Comparison of ENCODE assay signal across 30 cellular contexts in the genomic region with DNA sequence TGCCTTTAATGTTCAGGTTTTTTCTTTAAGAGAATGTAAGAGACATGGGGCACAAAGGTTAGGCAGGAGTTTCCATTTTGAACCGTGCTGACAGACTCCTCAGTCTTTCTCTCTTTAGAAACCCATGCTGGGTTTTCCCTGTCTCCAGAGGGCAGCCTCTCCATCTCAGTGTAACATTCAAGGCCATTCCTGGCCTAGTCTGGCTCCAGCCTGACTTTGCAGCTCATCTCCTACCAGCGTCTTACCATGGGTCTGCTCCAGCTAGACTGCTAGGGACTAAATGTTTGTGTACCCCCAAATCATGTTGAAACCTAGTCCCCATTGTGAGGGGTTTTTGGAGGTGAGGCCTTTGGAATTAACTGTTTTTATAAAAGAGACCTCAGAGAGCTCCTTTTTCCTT. TPM values are rescaled to one million over a fixed set of nuclear protein-coding genes. Genes with fewer than 3 reads are reported as not detected.
DNase-seq lines count a peak whose midpoint lies in the region; FAIRE-seq and TF ChIP-seq lines count a peak whose summit lies in the region.
"Had no signal": no experiment of that assay in that cellular context is flagged by ENCODE, and none has a peak within 500 bp of the region (broad histone marks: within the 10 kb centered on the region; RNA-seq: fewer than 3 reads in every experiment).

No MANE protein-coding gene starts in this region.

- no peak overlapping the region for H3K14ac ChIP-seq in mesenchymal stem cell (ENCODE audit: low read length in 2 of 2)

- H3K4me1 Mint-ChIP-seq in activated naive CD4-positive, alpha-beta T cell treated with anti-CD3 and anti-CD28 coated beads, Interleukin-2, amount 10 ng/mL, durations not matched to agents 7 days and 5 days: peaks cover 4% of the 10 kb centered on the region
- peaks cover 3% of the 10 kb centered on the region for H3K4me1 Mint-ChIP-seq in activated T-helper 1 cell treated with anti-CD3 and anti-CD28 coated beads, Interleukin-12 subunit alpha, Interleukin-12 subunit beta, Interleukin-2, Interleukin-4 antibody, amounts not matched to agents 30 ng/mL and 10 ng/mL and 1 ng/mL, durations not matched to agents 14 hours and 24 hours and 36 hours (ENCODE audit: low read depth)

- no peak overlapping the region for H3K9ac ChIP-seq in mesenchymal stem cell (ENCODE audit: low read length)
- H3K9ac ChIP-seq: BLaER1 had no signal

- H4K8ac ChIP-seq in mesenchymal stem cell (ENCODE audit: low read length): peak overlapping the region; percentile 19

- H3K27ac Mint-ChIP-seq in activated naive CD4-positive, alpha-beta T cell treated with anti-CD3 and anti-CD28 coated beads, Interleukin-2, amount 10 ng/mL, durations not matched to agents 7 days and 5 days: no peak overlapping the region
- no peak overlapping the region for H3K27ac Mint-ChIP-seq in activated T-helper 1 cell treated with anti-CD3 and anti-CD28 coated beads, Interleukin-12 subunit alpha, Interleukin-12 subunit beta, Interleukin-2, Interleukin-4 antibody, amounts not matched to agents 30 ng/mL and 10 ng/mL and 1 ng/mL, durations not matched to agents 14 hours and 24 hours and 36 hours
- H3K27ac Mint-ChIP-seq: activated naive CD8-positive, alpha-beta T cell treated with anti-CD3 and anti-CD28 coated beads, Interleukin-2, amount 50 U/mL, for 24 hours; natural killer cell; stimulated activated naive CD8-positive, alpha-beta T cell treated with anti-CD3 and anti-CD28 coated beads, Interleukin-15, Interleukin-2, amounts not matched to agents 100 ng/mL and 50 ng/mL, for 24 hours had no signal

- H3K9me3 ChIP-seq in WERI-Rb-1 (ENCODE audit: severe bottlenecking) (peaks cover 4% of the 10 kb centered on the region), mesenchymal stem cell (ENCODE audit: control insufficient read depth, low read length) (no peaks in the 10 kb centered on the region)
- H3K9me3 ChIP-seq: BLaER1, transverse colon had no signal

- no peak overlapping the region for H2BK15ac ChIP-seq in mesenchymal stem cell (ENCODE audit: low read depth, poor library complexity, severe bottlenecking)

- WGBS in mesenchymal stem cell: 76% methylated on average over 2 of the region's 2 CpGs

- no peak overlapping the region for H3K4me2 ChIP-seq in mesenchymal stem cell (ENCODE audit: low read length, poor library complexity, severe bottlenecking)
- H3K4me2 ChIP-seq: BLaER1 had no signal

- peaks cover 2% of the 10 kb centered on the region for H3K4me1 ChIP-seq in mesenchymal stem cell (ENCODE audit: control insufficient read depth, insufficient read depth, low read depth, low read length)
- H3K4me1 ChIP-seq: BLaER1, transverse colon had no signal

- H3K9me3 Mint-ChIP-seq in activated naive CD4-positive, alpha-beta T cell treated with anti-CD3 and anti-CD28 coated beads, Interleukin-2, amount 10 ng/mL, durations not matched to agents 7 days and 5 days: no peaks in the 10 kb centered on the region
- H3K9me3 Mint-ChIP-seq in activated T-helper 1 cell treated with anti-CD3 and anti-CD28 coated beads, Interleukin-12 subunit alpha, Interleukin-12 subunit beta, Interleukin-2, Interleukin-4 antibody, amounts not matched to agents 30 ng/mL and 10 ng/mL and 1 ng/mL, durations not matched to agents 14 hours and 24 hours and 36 hours: no peaks in the 10 kb centered on the region
- H3K9me3 Mint-ChIP-seq: activated naive CD8-positive, alpha-beta T cell treated with anti-CD3 and anti-CD28 coated beads, Interleukin-2, amount 50 U/mL, for 24 hours; natural killer cell; stimulated activated naive CD8-positive, alpha-beta T cell treated with anti-CD3 and anti-CD28 coated beads, Interleukin-15, Interleukin-2, amounts not matched to agents 100 ng/mL and 50 ng/mL, for 24 hours had no signal

- H3K27me3 ChIP-seq in WERI-Rb-1 (ENCODE audit: insufficient read depth, low read depth, severe bottlenecking) (no peaks in the 10 kb centered on the region), mesenchymal stem cell (ENCODE audit: control insufficient read depth in 1 of 2, insufficient read depth in 1 of 2, low read length in 2 of 2) (no peaks in the 10 kb centered on the region)
- H3K27me3 ChIP-seq: BLaER1, transverse colon had no signal

- H3K4me3 Mint-ChIP-seq in activated naive CD4-positive, alpha-beta T cell treated with anti-CD3 and anti-CD28 coated beads, Interleukin-2, amount 10 ng/mL, durations not matched to agents 7 days and 5 days: no peak overlapping the region
- H3K4me3 Mint-ChIP-seq in activated T-helper 1 cell treated with anti-CD3 and anti-CD28 coated beads, Interleukin-12 subunit alpha, Interleukin-12 subunit beta, Interleukin-2, Interleukin-4 antibody, amounts not matched to agents 30 ng/mL and 10 ng/mL and 1 ng/mL, durations not matched to agents 14 hours and 24 hours and 36 hours: no peak overlapping the region
- H3K4me3 Mint-ChIP-seq: activated naive CD8-positive, alpha-beta T cell treated with anti-CD3 and anti-CD28 coated beads, Interleukin-2, amount 50 U/mL, for 24 hours; natural killer cell; stimulated activated naive CD8-positive, alpha-beta T cell treated with anti-CD3 and anti-CD28 coated beads, Interleukin-15, Interleukin-2, amounts not matched to agents 100 ng/mL and 50 ng/mL, for 24 hours had no signal

- H3K36me3 Mint-ChIP-seq in activated naive CD4-positive, alpha-beta T cell treated with anti-CD3 and anti-CD28 coated beads, Interleukin-2, amount 10 ng/mL, durations not matched to agents 7 days and 5 days: no peaks in the 10 kb centered on the region
- H3K36me3 Mint-ChIP-seq in activated T-helper 1 cell treated with anti-CD3 and anti-CD28 coated beads, Interleukin-12 subunit alpha, Interleukin-12 subunit beta, Interleukin-2, Interleukin-4 antibody, amounts not matched to agents 30 ng/mL and 10 ng/mL and 1 ng/mL, durations not matched to agents 14 hours and 24 hours and 36 hours (ENCODE audit: low read depth): no peaks in the 10 kb centered on the region
- H3K36me3 Mint-ChIP-seq: natural killer cell had no signal

- no peak overlapping the region for H2AFZ ChIP-seq in mesenchymal stem cell (ENCODE audit: low read depth, low read length)

- H3K23ac ChIP-seq in mesenchymal stem cell (ENCODE audit: low read length in 2 of 2): no peak overlapping the region

- FAIRE-seq in HTR-8/SVneo (lab: Jason Lieb, UNC): no peak
- FAIRE-seq: keratinocyte had no signal

- peaks cover 8% of the 10 kb centered on the region for H3K27me3 Mint-ChIP-seq in activated naive CD4-positive, alpha-beta T cell treated with anti-CD3 and anti-CD28 coated beads, Interleukin-2, amount 10 ng/mL, durations not matched to agents 7 days and 5 days
- H3K27me3 Mint-ChIP-seq in activated T-helper 1 cell treated with anti-CD3 and anti-CD28 coated beads, Interleukin-12 subunit alpha, Interleukin-12 subunit beta, Interleukin-2, Interleukin-4 antibody, amounts not matched to agents 30 ng/mL and 10 ng/mL and 1 ng/mL, durations not matched to agents 14 hours and 24 hours and 36 hours (ENCODE audit: insufficient read depth): peaks cover 12% of the 10 kb centered on the region
- H3K27me3 Mint-ChIP-seq: stimulated activated naive CD8-positive, alpha-beta T cell treated with anti-CD3 and anti-CD28 coated beads, Interleukin-15, Interleukin-2, amounts not matched to agents 100 ng/mL and 50 ng/mL, for 24 hours had no signal

- no peak overlapping the region for H4K91ac ChIP-seq in mesenchymal stem cell (ENCODE audit: low read length)

- intact Hi-C loops in activated T-helper 1 cell treated with anti-CD3 and anti-CD28 coated beads, Interleukin-12 subunit alpha, Interleukin-12 subunit beta, Interleukin-2, Interleukin-4 antibody, amounts not matched to agents 30 ng/mL and 10 ng/mL and 1 ng/mL, durations not matched to agents 14 hours and 24 hours and 36 hours (cut with micrococcal nuclease): no loop called here

- CTCF ChIA-PET in activated naive CD4-positive, alpha-beta T cell treated with anti-CD3 and anti-CD28 coated beads, Interleukin-2, amount 10 ng/mL, durations not matched to agents 7 days and 5 days (lab: Charles Lee): interaction anchor here (1.4 kb wide), 1 partner anchor 79 kb away, joined by 3 read pairs; no protein-coding TSS in a partner anchor

- no peaks in the 10 kb centered on the region for H3K36me3 ChIP-seq in WERI-Rb-1
- H3K36me3 ChIP-seq in mesenchymal stem cell (ENCODE audit: control insufficient read depth in 1 of 2, insufficient read depth in 2 of 2, low read depth in 1 of 2, low read length in 2 of 2): no peaks in the 10 kb centered on the region
- H3K36me3 ChIP-seq: BLaER1, transverse colon had no signal

- no peaks in the 10 kb centered on the region for H3K79me1 ChIP-seq in mesenchymal stem cell (replicated peaks; ENCODE audit: low read length, poor library complexity, severe bottlenecking)

- peak overlapping the region; percentile 21 to 39 for H3K18ac ChIP-seq in mesenchymal stem cell (ENCODE audit: low read depth in 1 of 2, low read length in 2 of 2)

- no peak overlapping the region for H2BK120ac ChIP-seq in mesenchymal stem cell (ENCODE audit: low read depth, low read length)

- peak overlapping the region in 1 of 2 experiments; percentile 34 for H3K4ac ChIP-seq in mesenchymal stem cell (ENCODE audit: low read depth in 1 of 2, low read length in 2 of 2)

- H3K4me3 ChIP-seq in AG09309 (ENCODE audit: control insufficient read depth, low read depth, low read length) (no peak overlapping the region), WERI-Rb-1 (ENCODE audit: low read depth, low read length) (no peak overlapping the region), mesenchymal stem cell (ENCODE audit: insufficient read depth in 1 of 2, low read depth in 1 of 2, low read length in 2 of 2) (no peak overlapping the region)
- H3K4me3 ChIP-seq: BLaER1, skin epidermis, transverse colon had no signal

- no peak overlapping the region for H2BK12ac ChIP-seq in mesenchymal stem cell (ENCODE audit: low read length in 2 of 2)

- DNase-seq in AG09309 (ENCODE audit: low read depth): no peak
- peak; percentile 47 for DNase-seq in NCI-H2227 (lab: John Stamatoyannopoulos, UW; ENCODE audit: unreplicated experiment)
- peak; percentile 24 for DNase-seq in WERI-Rb-1
- DNase-seq in mesenchymal stem cell: no peak
- no peak for DNase-seq in activated naive CD4-positive, alpha-beta T cell treated with anti-CD3 and anti-CD28 coated beads, Interleukin-2, amount 10 ng/mL, durations not matched to agents 7 days and 5 days
- DNase-seq in activated T-helper 1 cell treated with anti-CD3 and anti-CD28 coated beads, Interleukin-12 subunit alpha, Interleukin-12 subunit beta, Interleukin-2, Interleukin-4 antibody, amounts not matched to agents 30 ng/mL and 10 ng/mL and 1 ng/mL, durations not matched to agents 14 hours and 24 hours and 36 hours (ENCODE audit: low spot score): no peak
- no peak for DNase-seq in glomerular visceral epithelial cell (ENCODE audit: extremely low spot score)
- no peak for DNase-seq in HTR-8/SVneo (ENCODE audit: insufficient read length, low spot score)
- DNase-seq: ACHN; activated CD4-positive, alpha-beta T cell treated with anti-CD3 and anti-CD28 coated beads for 4 hours; activated gamma-delta T cell; activated naive CD8-positive, alpha-beta T cell treated with anti-CD3 and anti-CD28 coated beads, Interleukin-2, amount 50 U/mL, for 24 hours; DMS79 treated with DMSO at 0.1 percent for 48 hours; MV-4-11; natural killer cell; NCI-H146; NCI-H2107; NCI-H510A; RPMI8226; transverse colon had no signal

- peak; percentile 7 for TF ChIP-seq CTCF in AG09309 (IDR thresholded peaks at IDR 0.05; ENCODE audit: control insufficient read depth, insufficient read depth, low read depth, low read length, missing control alignments)
- 0 out of 2 replicates have a peak, but pooled peaks have one; percentile 18 for TF ChIP-seq CTCF in WERI-Rb-1 (IDR thresholded peaks at IDR 0.05; ENCODE audit: low read depth, low read length)

- H2AK5ac ChIP-seq in mesenchymal stem cell (ENCODE audit: low read length, severe bottlenecking): no peak overlapping the region

- H2BK5ac ChIP-seq in mesenchymal stem cell (ENCODE audit: low read depth, low read length, poor library complexity, severe bottlenecking): no peak overlapping the region

- H3K27ac ChIP-seq in WERI-Rb-1 (no peak overlapping the region), mesenchymal stem cell (ENCODE audit: low read length, poor library complexity, severe bottlenecking) (no peak overlapping the region)
- H3K27ac ChIP-seq: BLaER1, skin epidermis, transverse colon had no signal

RNA-seq across cellular contexts. Expression of a gene that starts 9.8 kb away (rescaled TPM):
- 15.4 TPM for polyA plus RNA-seq in mesenchymal stem cell (2013, experiment 1 of 2)
- 16.1 TPM for polyA plus RNA-seq in mesenchymal stem cell (2013, experiment 2 of 2)
- 24.5 and 25.8 TPM in 2 replicates for total RNA-seq in activated T-helper 1 cell treated with anti-CD3 and anti-CD28 coated beads, Interleukin-12 subunit alpha, Interleukin-12 subunit beta, Interleukin-2, Interleukin-4 antibody, amounts not matched to agents 30 ng/mL and 10 ng/mL and 1 ng/mL, durations not matched to agents 14 hours and 24 hours and 36 hours

RNA-seq across cellular contexts. Expression of a gene that starts 31.1 kb away (rescaled TPM):
- not detected for polyA plus RNA-seq in mesenchymal stem cell (2013, experiment 1 of 2)
- not detected for polyA plus RNA-seq in mesenchymal stem cell (2013, experiment 2 of 2)
- not detected in 2 replicates for total RNA-seq in activated T-helper 1 cell treated with anti-CD3 and anti-CD28 coated beads, Interleukin-12 subunit alpha, Interleukin-12 subunit beta, Interleukin-2, Interleukin-4 antibody, amounts not matched to agents 30 ng/mL and 10 ng/mL and 1 ng/mL, durations not matched to agents 14 hours and 24 hours and 36 hours
- total RNA-seq: chondrocyte; glomerular endothelial cell; LHCN-M2; liver; natural killer cell; renal cortical epithelial cell; T-helper 2 cell treated with Interferon-gamma antibody and Interleukin-4, amounts not matched to agents 100 ng/mL and 5 ng/mL, for 36 hours had no signal
- polyA plus RNA-seq: keratinocyte, liver had no signal

Comparison
In these comparisons a context has a peak if more than half of its experiments do, and no peak if none do; other contexts are left out.
1. DNase-seq: peak in NCI-H2227 (single experiment) and WERI-Rb-1 (single experiment); none in AG09309 (single experiment), mesenchymal stem cell (single experiment), activated naive CD4-positive, alpha-beta T cell treated with anti-CD3 and anti-CD28 coated beads, Interleukin-2, amount 10 ng/mL, durations not matched to agents 7 days and 5 days (single experiment), activated T-helper 1 cell treated with anti-CD3 and anti-CD28 coated beads, Interleukin-12 subunit alpha, Interleukin-12 subunit beta, Interleukin-2, Interleukin-4 antibody, amounts not matched to agents 30 ng/mL and 10 ng/mL and 1 ng/mL, durations not matched to agents 14 hours and 24 hours and 36 hours (single experiment), glomerular visceral epithelial cell (single experiment) and HTR-8/SVneo (single experiment).